In genomic region chr1:203368624-203369451, GRCh38 we compare ENCODE assay signal across 11 cellular contexts. TPM values are rescaled to one million over a fixed set of nuclear protein-coding genes. Genes with fewer than 3 reads are reported as not detected.
A peak's percentile ranks its signal among the peaks of the same experiment; 100 is the strongest.
DNase-seq lines count a peak whose midpoint lies in the region; ATAC-seq, FAIRE-seq and TF ChIP-seq lines count a peak whose summit lies in the region.
"Had no signal": no experiment of that assay in that cellular context is flagged by ENCODE, and none has a peak within 500 bp of the region (broad histone marks: within the 10 kb centered on the region; RNA-seq: fewer than 3 reads in every experiment).

No MANE protein-coding gene starts in this region.

- 61% methylated on average over 6 of the region's 6 CpGs for WGBS in lung, 2 donors

- H3K27me3 Mint-ChIP-seq in chondrocyte (ENCODE audit: low read depth) = peaks cover 1% of the 10 kb centered on the region

- peaks cover 0 to 4% of the 10 kb centered on the region in 2 donors for H3K9me3 ChIP-seq in lung (ENCODE audit: control insufficient read depth in 2 of 2, insufficient read depth in 1 of 2, low read length in 1 of 2)

- peaks cover 7% of the 10 kb centered on the region; the same call in 1 of the 2 replicates for H3K27me3 ChIP-seq in ACC112 (ENCODE audit: insufficient read depth, low read length)
- H3K27me3 ChIP-seq in lung (ENCODE audit: control insufficient read depth, insufficient read depth) = no peaks in the 10 kb centered on the region

- ATAC-seq in lung (ENCODE audit: insufficient read depth, low FRiP score) = peak; percentile 53
- ATAC-seq: effector memory CD8-positive, alpha-beta T cell had no signal

- no peaks in the 10 kb centered on the region for H3K79me2 ChIP-seq in ACC112 (ENCODE audit: control insufficient read depth, insufficient read depth, low read length, unreplicated experiment)

- H3K36me3 Mint-ChIP-seq in chondrocyte (ENCODE audit: low read depth) = peaks cover 1% of the 10 kb centered on the region
- H3K36me3 Mint-ChIP-seq: CD4-positive, CD25-positive, alpha-beta regulatory T cell had no signal

- no peaks in the 10 kb centered on the region for H3K36me3 ChIP-seq in ACC112 (ENCODE audit: insufficient read depth, low read length)
- no peaks in the 10 kb centered on the region for H3K36me3 ChIP-seq in lung (ENCODE audit: control insufficient read depth in 2 of 2, insufficient read depth in 2 of 2, low read length in 2 of 2)

- peak; percentile 38 for TF ChIP-seq CTCF in chondrocyte (IDR thresholded peaks at IDR 0.05)
- TF ChIP-seq CTCF in lung (IDR thresholded peaks at IDR 0.05; ENCODE audit: control extremely low read depth, extremely low read depth) = peak; percentile 20

- no peak overlapping the region for H3K4me3 ChIP-seq in ACC112 (ENCODE audit: low read depth, low read length)
- no peak overlapping the region for H3K4me3 ChIP-seq in lung

- no peak overlapping the region for H3K4me3 Mint-ChIP-seq in chondrocyte (ENCODE audit: unreplicated experiment)
- H3K4me3 Mint-ChIP-seq: activated CD4-positive, alpha-beta T cell treated with anti-CD3 and anti-CD28 coated beads, Interleukin-2, amount 10 ng/mL, durations not matched to agents 24 days and 14 days; CD4-positive, CD25-positive, alpha-beta regulatory T cell; effector memory CD8-positive, alpha-beta T cell had no signal

- FAIRE-seq in HTR-8/SVneo (lab: Jason Lieb, UNC) (no peak), GM12891 (lab: Jason Lieb, UNC) (no peak)

- no peaks in the 10 kb centered on the region for H3K9me3 Mint-ChIP-seq in chondrocyte (ENCODE audit: low read depth)
- H3K9me3 Mint-ChIP-seq: activated CD4-positive, alpha-beta T cell treated with anti-CD3 and anti-CD28 coated beads, Interleukin-2, amount 10 ng/mL, durations not matched to agents 24 days and 14 days; effector memory CD8-positive, alpha-beta T cell had no signal

- TF ChIP-seq POLR2A in GM12891 (IDR thresholded peaks at IDR 0.05; ENCODE audit: low read depth, low read length) = no peak

- H3K4me1 ChIP-seq in ACC112 (ENCODE audit: control insufficient read depth, insufficient read depth, low read length, unreplicated experiment) (peaks cover 9% of the 10 kb centered on the region), lung (ENCODE audit: control insufficient read depth in 2 of 2, insufficient read depth in 2 of 2, low read length in 2 of 2) (peaks cover 1 to 5% of the 10 kb centered on the region in 2 donors)

- H3K27ac Mint-ChIP-seq in chondrocyte (ENCODE audit: unreplicated experiment) = no peak overlapping the region
- H3K27ac Mint-ChIP-seq: activated CD4-positive, alpha-beta T cell treated with anti-CD3 and anti-CD28 coated beads, Interleukin-2, amount 10 ng/mL, durations not matched to agents 24 days and 14 days; CD4-positive, CD25-positive, alpha-beta regulatory T cell; effector memory CD8-positive, alpha-beta T cell had no signal

- peaks cover 24% of the 10 kb centered on the region for H3K4me1 Mint-ChIP-seq in chondrocyte (ENCODE audit: low read depth)
- H3K4me1 Mint-ChIP-seq: activated CD4-positive, alpha-beta T cell treated with anti-CD3 and anti-CD28 coated beads, Interleukin-2, amount 10 ng/mL, durations not matched to agents 24 days and 14 days; CD4-positive, CD25-positive, alpha-beta regulatory T cell had no signal

- H3K27ac ChIP-seq in ACC112 (ENCODE audit: low read depth, low read length) = no peak overlapping the region
- H3K27ac ChIP-seq in lung (ENCODE audit: low read depth in 1 of 2, low read length in 1 of 2) = peak overlapping the region in 1 of 2 donors; percentile 0

- DNase-seq in HTR-8/SVneo (ENCODE audit: insufficient read length, low spot score) (peak; percentile 56), chondrocyte (ENCODE audit: low spot score) (no peak), lung (ENCODE audit: low spot score) (peak; percentile 54), GM12891 (ENCODE audit: insufficient read length, low spot score) (no peak), Kasumi-1 (lab: John Stamatoyannopoulos, UW) (no peak), NCI-H2081 treated with DMSO at 0.1 percent for 48 hours (lab: John Stamatoyannopoulos, UW) (no peak)
- DNase-seq in activated CD4-positive, alpha-beta T cell treated with anti-CD3 and anti-CD28 coated beads for 4 hours = no peak
- DNase-seq: activated CD4-positive, alpha-beta T cell treated with anti-CD3 and anti-CD28 coated beads, Interleukin-2, amount 10 ng/mL, durations not matched to agents 24 days and 14 days; CD4-positive, CD25-positive, alpha-beta regulatory T cell; effector memory CD8-positive, alpha-beta T cell had no signal

- H2AFZ ChIP-seq in ACC112 (ENCODE audit: low read length, unreplicated experiment) = peak overlapping the region; percentile 45

TF ChIP-seq in GM12891, 5 proteins besides CTCF, POLR2A, EP300 and RAD21:
- TF ChIP-seq POU2F2 (IDR thresholded peaks at IDR 0.05; ENCODE audit: low read depth, low read length) (no peak), POLR2AphosphoS5 (IDR thresholded peaks at IDR 0.05; ENCODE audit: low read depth, low read length) (no peak), SPI1 (IDR thresholded peaks at IDR 0.05; ENCODE audit: low read depth, low read length) (no peak), PAX5 (IDR thresholded peaks at IDR 0.05; ENCODE audit: insufficient read depth, low read length, severe bottlenecking) (no peak), TAF1 (IDR thresholded peaks at IDR 0.05; ENCODE audit: low read depth, low read length) (no peak)

RNA-seq across cellular contexts. Expression of gene FMOD, which starts 17.9 kb away (rescaled TPM):
- total RNA-seq in chondrocyte = 0.47 to 0.92 TPM (median 0.85 TPM) in 3 replicates
- 10 to 100 TPM; 46.3 to 93.4 TPM for total RNA-seq in lung
- 10 to 100 TPM; 16.5 to 19.4 TPM for polyA plus RNA-seq in lung
- polyA plus RNA-seq in GM12891 (2012; ENCODE audit: low read depth, missing spikeins) = 0.32 TPM
- total RNA-seq: CD4-positive, CD25-positive, alpha-beta regulatory T cell had no signal
- polyA plus RNA-seq: CD4-positive, CD25-positive, alpha-beta regulatory T cell had no signal

Comparison
In these comparisons a context has a peak if more than half of its experiments do, and no peak if none do; other contexts are left out.
1. DNase-seq: peak in HTR-8/SVneo (single experiment) and lung (single experiment); none in chondrocyte (single experiment), GM12891 (single experiment), Kasumi-1 (0 of 2), NCI-H2081 treated with DMSO at 0.1 percent for 48 hours (single experiment) and activated CD4-positive, alpha-beta T cell treated with anti-CD3 and anti-CD28 coated beads for 4 hours (0 of 2).
2. RNA of gene FMOD, which starts 17.9 kb away (total RNA-seq): 46.3 to 93.4 TPM in lung; 0.47 to 0.92 TPM in chondrocyte; every median in the first group is over 10 times any median in the second.